ENCODE assay signal across 8 cellular contexts in genomic region chr19:43784981-43785808, GRCh38. TPM values are rescaled to one million over a fixed set of nuclear protein-coding genes. Genes with fewer than 3 reads are reported as not detected.
A peak's percentile ranks its signal among the peaks of the same experiment; 100 is the strongest.
DNase-seq lines count a peak whose midpoint lies in the region; ATAC-seq and TF ChIP-seq lines count a peak whose summit lies in the region.

No MANE protein-coding gene starts in this region.

- ATAC-seq in GM19463 (IDR thresholded peaks at IDR 0.05; ENCODE audit: unreplicated experiment), result no peak

- peak; percentile 60 to 74 for DNase-seq in NCI-H2081 (lab: John Stamatoyannopoulos, UW)
- no peak for DNase-seq in NCI-H2081 treated with DMSO at 0.1 percent for 48 hours (lab: John Stamatoyannopoulos, UW)
- DNase-seq in HT-29 (ENCODE audit: low spot score), result peak; percentile 97
- DNase-seq in NOMO-1 treated with dmso at 0.1 percent for 144 hours (lab: John Stamatoyannopoulos, UW; ENCODE audit: unreplicated experiment), result peak; percentile 51
- DNase-seq in activated T-cell treated with anti-CD3 and anti-CD28 coated beads, Interleukin-2, amount 50 U/mL, for 48 hours, result peak; percentile 69 to 72
- peak; percentile 81 for DNase-seq in fibroblast of mammary gland (ENCODE audit: low read depth)
- peak; percentile 61 for DNase-seq in nephron progenitor cell

- H3K9me3 Mint-ChIP-seq in nephron progenitor cell, result no peaks in the 10 kb centered on the region

- no peak overlapping the region for H3K4me3 Mint-ChIP-seq in nephron progenitor cell

- no peak overlapping the region for H3K27ac Mint-ChIP-seq in nephron progenitor cell

- no peak overlapping the region for H3K4me3 ChIP-seq in fibroblast of mammary gland (ENCODE audit: control insufficient read depth, low read depth, low read length)

- peaks cover 30% of the 10 kb centered on the region for H3K4me1 Mint-ChIP-seq in nephron progenitor cell

- H3K36me3 Mint-ChIP-seq in nephron progenitor cell (ENCODE audit: low read depth), result no peaks in the 10 kb centered on the region

- TF ChIP-seq CTCF in fibroblast of mammary gland (conservative IDR thresholded peaks at IDR 0.05; ENCODE audit: control insufficient read depth, insufficient read depth, low read depth, low read length) (peak; percentile 100), nephron progenitor cell (IDR thresholded peaks at IDR 0.05) (peak; percentile 99)

- peaks cover 35% of the 10 kb centered on the region for H3K27me3 Mint-ChIP-seq in nephron progenitor cell (ENCODE audit: low read depth, poor library complexity)

RNA-seq across cellular contexts. Expression of gene KCNN4, which starts 4.4 kb away (rescaled TPM):
- 0.44 TPM in 1 of 2 replicates, not detected in the other for total RNA-seq in HT-29 (2014; rRNA removed; shearing (Covaris generic))

RNA-seq across cellular contexts. Expression of gene LYPD5, which starts 17.1 kb away (rescaled TPM):
- total RNA-seq in HT-29 (2014; rRNA removed; shearing (Covaris generic)), result 0.05 and 0.23 TPM in 2 replicates

RNA-seq across cellular contexts. Expression of gene SMG9, which starts 30.4 kb away (rescaled TPM):
- total RNA-seq in HT-29 (2014; rRNA removed; shearing (Covaris generic)), result 89.4 and 99.7 TPM in 2 replicates

RNA-seq across cellular contexts. Expression of gene ZNF283, which starts 41.9 kb away (rescaled TPM):
- total RNA-seq in HT-29 (2014; rRNA removed; shearing (Covaris generic)), result 5.1 and 10.9 TPM in 2 replicates
